In the genomic region with DNA sequence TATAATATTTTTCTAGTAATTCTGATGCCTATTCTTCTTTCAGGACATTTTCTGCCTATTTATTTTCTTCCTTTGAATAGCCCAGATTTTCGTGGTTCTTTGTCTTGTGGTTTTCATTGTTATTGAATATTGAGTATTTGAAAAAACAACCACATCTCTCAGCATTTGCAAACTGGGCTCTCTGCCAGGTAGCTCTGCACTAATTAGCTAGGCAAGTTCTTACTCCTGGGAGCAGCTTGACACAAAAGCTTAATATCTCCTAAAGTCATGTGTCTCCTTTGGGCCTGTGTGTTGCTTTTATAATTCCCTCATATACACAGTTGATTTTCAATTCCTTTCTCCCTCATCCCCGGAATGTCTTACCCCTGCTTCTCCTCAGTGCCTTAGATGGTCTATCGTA, we compare ENCODE assay signal across 9 cellular contexts.
"Had no signal": no experiment of that assay in that cellular context is flagged by ENCODE, and none has a peak within 500 bp of the region (broad histone marks: within the 10 kb centered on the region; RNA-seq: fewer than 3 reads in every experiment).

No MANE protein-coding gene starts in this region.

- DNase-seq: activated naive CD4-positive, alpha-beta T cell treated with anti-CD3 and anti-CD28 coated beads, Interleukin-2, amount 50 U/mL, for 16 hours; activated T-cell treated with anti-CD3 and anti-CD28 coated beads, Interleukin-2, amount 50 U/mL, for 1 hour; cerebellar nuclear complex; effector memory CD8-positive, alpha-beta T cell; hippocampal formation; kidney glomerular epithelial cell; stimulated activated CD4-positive, alpha-beta T cell treated with anti-CD3 and anti-CD28 coated beads, Interleukin-4, amount 100 ng/mL, for 1 hour; stimulated activated CD8-positive, alpha-beta memory T cell treated with anti-CD3 and anti-CD28 coated beads, Interleukin-4, amount 100 ng/mL, for 48 hours; stimulated activated naive CD8-positive, alpha-beta T cell treated with anti-CD3 and anti-CD28 coated beads, Interleukin-15, Interleukin-2, amounts not matched to agents 100 U/mL and 50 U/mL, for 24 hours had no signal
